Comparison of ENCODE assay signal across 9 cellular contexts in the genomic region with DNA sequence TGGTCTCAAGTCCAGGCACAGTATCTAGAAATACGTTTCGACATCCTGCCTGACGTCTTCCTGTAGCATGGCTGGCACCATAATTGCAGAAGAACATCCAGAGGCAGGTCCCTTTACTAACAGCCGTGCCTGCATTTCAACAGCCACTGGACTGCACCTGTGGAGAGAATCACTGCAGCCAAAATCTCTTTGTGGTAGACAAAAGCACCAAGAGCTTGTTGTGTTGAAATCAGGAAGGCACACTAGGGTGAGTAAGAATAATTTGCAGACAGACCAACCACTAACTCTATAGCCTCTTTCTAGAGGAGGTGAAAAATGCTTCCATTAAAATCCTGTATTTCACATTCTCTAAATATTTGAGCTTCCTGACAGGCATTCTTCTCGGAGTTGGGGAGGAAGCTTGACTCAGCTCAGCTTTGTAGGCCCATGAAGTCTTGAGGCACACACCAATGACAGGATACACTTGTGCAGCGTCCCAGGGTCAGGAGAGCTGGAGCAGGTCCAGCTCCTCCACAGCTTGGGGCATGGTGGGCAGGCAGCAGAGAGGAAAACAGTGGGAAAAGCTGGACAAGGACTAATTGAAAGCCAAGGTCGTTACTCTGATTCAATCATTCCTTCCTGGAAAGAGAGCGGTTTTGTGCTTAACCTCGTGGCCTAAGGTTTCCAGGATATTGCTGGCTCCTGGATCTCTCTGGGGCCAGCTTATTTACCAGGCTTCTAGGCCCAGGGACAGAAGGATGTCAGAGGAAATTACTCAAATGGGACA.
DNase-seq lines count a peak whose midpoint lies in the region; ATAC-seq and TF ChIP-seq lines count a peak whose summit lies in the region.
"Had no signal": no experiment of that assay in that cellular context is flagged by ENCODE, and none has a peak within 500 bp of the region (broad histone marks: within the 10 kb centered on the region; RNA-seq: fewer than 3 reads in every experiment).

No MANE protein-coding gene starts in this region.

- H3K9me3 ChIP-seq in esophagus (ENCODE audit: control insufficient read depth in 2 of 2, insufficient read depth in 1 of 2, low read depth in 1 of 2, low read length in 1 of 2): no peaks in the 10 kb centered on the region
- no peaks in the 10 kb centered on the region for H3K9me3 ChIP-seq in muscle layer of duodenum (ENCODE audit: control insufficient read depth in 1 of 2, low read length in 2 of 2)

- no peak for ATAC-seq in GM21529 (IDR thresholded peaks at IDR 0.05; ENCODE audit: unreplicated experiment)
- ATAC-seq: WTC11 had no signal

- no peaks in the 10 kb centered on the region for H3K27me3 ChIP-seq in esophagus (ENCODE audit: control insufficient read depth in 1 of 2, insufficient read depth in 2 of 2, low read length in 2 of 2)
- H3K27me3 ChIP-seq in muscle layer of duodenum (ENCODE audit: low read depth, low read length): no peaks in the 10 kb centered on the region

- no peaks in the 10 kb centered on the region for H3K4me1 Mint-ChIP-seq in activated CD4-positive, alpha-beta memory T cell treated with anti-CD3 and anti-CD28 coated beads for 36 hours (ENCODE audit: low read depth)

- peaks cover 16% of the 10 kb centered on the region for H3K27me3 Mint-ChIP-seq in activated CD4-positive, alpha-beta memory T cell treated with anti-CD3 and anti-CD28 coated beads for 36 hours

- no peak overlapping the region for H3K4me3 Mint-ChIP-seq in activated CD4-positive, alpha-beta memory T cell treated with anti-CD3 and anti-CD28 coated beads for 36 hours
- H3K4me3 Mint-ChIP-seq: WTC11 had no signal

- no peak for TF ChIP-seq CTCF in AG10803 (conservative IDR thresholded peaks at IDR 0.05; ENCODE audit: low read length)
- no peak for TF ChIP-seq CTCF in GM20000 (IDR thresholded peaks at IDR 0.05; ENCODE audit: extremely low read depth, missing control alignments)

- H3K36me3 ChIP-seq in esophagus (ENCODE audit: control insufficient read depth in 2 of 2, insufficient read depth in 2 of 2, low read length in 1 of 2) (no peaks in the 10 kb centered on the region), muscle layer of duodenum (ENCODE audit: control insufficient read depth in 1 of 2, insufficient read depth in 2 of 2, low read length in 2 of 2) (no peaks in the 10 kb centered on the region)

- DNase-seq in AG10803 (ENCODE audit: low read depth) (peak; percentile 92), putamen (ENCODE audit: low spot score) (no peak), GM20000 (ENCODE audit: low spot score) (no peak)
- DNase-seq in activated CD4-positive, alpha-beta memory T cell treated with anti-CD3 and anti-CD28 coated beads for 36 hours: no peak

- no peaks in the 10 kb centered on the region for H3K36me3 Mint-ChIP-seq in activated CD4-positive, alpha-beta memory T cell treated with anti-CD3 and anti-CD28 coated beads for 36 hours

- H3K4me3 ChIP-seq in AG10803 (ENCODE audit: low read length) (no peak overlapping the region), esophagus (ENCODE audit: low read depth in 1 of 2, low read length in 2 of 2) (no peak overlapping the region), muscle layer of duodenum (ENCODE audit: low read depth in 1 of 2, low read length in 2 of 2) (no peak overlapping the region)

- H3K4me1 ChIP-seq in esophagus (ENCODE audit: control insufficient read depth in 2 of 2, insufficient read depth in 2 of 2, low read length in 1 of 2) (peaks cover 0 to 2% of the 10 kb centered on the region in 2 donors), muscle layer of duodenum (ENCODE audit: control insufficient read depth in 1 of 2, insufficient read depth in 2 of 2, low read length in 2 of 2) (peaks cover 8 to 9% of the 10 kb centered on the region in 2 donors)

- POLR2A ChIA-PET in activated CD4-positive, alpha-beta memory T cell treated with anti-CD3 and anti-CD28 coated beads for 36 hours (lab: Charles Lee): no interaction called here

- CTCF ChIA-PET in activated CD4-positive, alpha-beta memory T cell treated with anti-CD3 and anti-CD28 coated beads for 36 hours (lab: Charles Lee): interaction anchor here (1.1 kb wide), 1 partner anchor 248 kb away, joined by 5 read pairs; no protein-coding TSS in a partner anchor

- no peak overlapping the region for H3K27ac Mint-ChIP-seq in activated CD4-positive, alpha-beta memory T cell treated with anti-CD3 and anti-CD28 coated beads for 36 hours
- H3K27ac Mint-ChIP-seq: WTC11 had no signal

- peak overlapping the region; percentile 34 to 44 for H3K27ac ChIP-seq in esophagus (ENCODE audit: low read depth in 2 of 2, low read length in 1 of 2)
- peak overlapping the region; percentile 25 for H3K27ac ChIP-seq in muscle layer of duodenum (ENCODE audit: low read length)

- intact Hi-C loops in activated CD4-positive, alpha-beta memory T cell treated with anti-CD3 and anti-CD28 coated beads for 36 hours (cut with micrococcal nuclease): no loop called here

- 66 to 70% methylated on average over 9 of the region's 9 CpGs for WGBS in esophagus, 2 donors

- H3K9me3 Mint-ChIP-seq in activated CD4-positive, alpha-beta memory T cell treated with anti-CD3 and anti-CD28 coated beads for 36 hours: no peaks in the 10 kb centered on the region

TF ChIP-seq in PFSK-1, 5 proteins besides CTCF, POLR2A, EP300 and RAD21:
- TF ChIP-seq, protein P1, sequence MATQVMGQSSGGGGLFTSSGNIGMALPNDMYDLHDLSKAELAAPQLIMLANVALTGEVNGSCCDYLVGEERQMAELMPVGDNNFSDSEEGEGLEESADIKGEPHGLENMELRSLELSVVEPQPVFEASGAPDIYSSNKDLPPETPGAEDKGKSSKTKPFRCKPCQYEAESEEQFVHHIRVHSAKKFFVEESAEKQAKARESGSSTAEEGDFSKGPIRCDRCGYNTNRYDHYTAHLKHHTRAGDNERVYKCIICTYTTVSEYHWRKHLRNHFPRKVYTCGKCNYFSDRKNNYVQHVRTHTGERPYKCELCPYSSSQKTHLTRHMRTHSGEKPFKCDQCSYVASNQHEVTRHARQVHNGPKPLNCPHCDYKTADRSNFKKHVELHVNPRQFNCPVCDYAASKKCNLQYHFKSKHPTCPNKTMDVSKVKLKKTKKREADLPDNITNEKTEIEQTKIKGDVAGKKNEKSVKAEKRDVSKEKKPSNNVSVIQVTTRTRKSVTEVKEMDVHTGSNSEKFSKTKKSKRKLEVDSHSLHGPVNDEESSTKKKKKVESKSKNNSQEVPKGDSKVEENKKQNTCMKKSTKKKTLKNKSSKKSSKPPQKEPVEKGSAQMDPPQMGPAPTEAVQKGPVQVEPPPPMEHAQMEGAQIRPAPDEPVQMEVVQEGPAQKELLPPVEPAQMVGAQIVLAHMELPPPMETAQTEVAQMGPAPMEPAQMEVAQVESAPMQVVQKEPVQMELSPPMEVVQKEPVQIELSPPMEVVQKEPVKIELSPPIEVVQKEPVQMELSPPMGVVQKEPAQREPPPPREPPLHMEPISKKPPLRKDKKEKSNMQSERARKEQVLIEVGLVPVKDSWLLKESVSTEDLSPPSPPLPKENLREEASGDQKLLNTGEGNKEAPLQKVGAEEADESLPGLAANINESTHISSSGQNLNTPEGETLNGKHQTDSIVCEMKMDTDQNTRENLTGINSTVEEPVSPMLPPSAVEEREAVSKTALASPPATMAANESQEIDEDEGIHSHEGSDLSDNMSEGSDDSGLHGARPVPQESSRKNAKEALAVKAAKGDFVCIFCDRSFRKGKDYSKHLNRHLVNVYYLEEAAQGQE (IDR thresholded peaks at IDR 0.05; ENCODE audit: insufficient read depth in 1 of 2, low read depth in 2 of 2, low read length in 2 of 2): peak in 1 of 2 experiments; percentile 44; a peak in 1 of 4 replicates
- TF ChIP-seq POLR2AphosphoS5 (IDR thresholded peaks at IDR 0.05; ENCODE audit: low read depth, low read length) (no peak), SIN3A (IDR thresholded peaks at IDR 0.05; ENCODE audit: borderline replicate concordance, insufficient read depth, low read length) (no peak), TAF1 (IDR thresholded peaks at IDR 0.05; ENCODE audit: borderline replicate concordance, insufficient read depth, low read length) (no peak), FOXP2 (optimal IDR thresholded peaks at IDR 0.05; ENCODE audit: borderline replicate concordance, extremely low read depth, extremely low read length, insufficient read depth) (peak; percentile 70)
TF ChIP-seq in PFSK-1: peak in this region for 2.
